In genomic region chr18:39749154-39749553, GRCh38 we compare ENCODE assay signal across 21 cellular contexts.
DNase-seq lines count a peak whose midpoint lies in the region; ATAC-seq and TF ChIP-seq lines count a peak whose summit lies in the region.
"Had no signal": no experiment of that assay in that cellular context is flagged by ENCODE, and none has a peak within 500 bp of the region (broad histone marks: within the 10 kb centered on the region; RNA-seq: fewer than 3 reads in every experiment).

No MANE protein-coding gene starts in this region.

- H3K9ac ChIP-seq in endodermal cell (ENCODE audit: extremely low read depth, low read length, poor library complexity, severe bottlenecking) (no peak overlapping the region), trophoblast cell (ENCODE audit: low read length) (no peak overlapping the region), MM.1S (ENCODE audit: low read length) (no peak overlapping the region)
- H3K9ac ChIP-seq: BLaER1 had no signal

- H3K18ac ChIP-seq in trophoblast cell (ENCODE audit: low read length), result no peak overlapping the region

- H3K36me3 ChIP-seq in endodermal cell (ENCODE audit: control insufficient read depth, insufficient read depth, low read length) (peaks cover 14% of the 10 kb centered on the region), trophoblast cell (ENCODE audit: control insufficient read depth in 1 of 2, insufficient read depth in 2 of 2, low read length in 2 of 2) (peaks cover 3 to 5% of the 10 kb centered on the region in 2 experiments), MM.1S (replicated peaks; ENCODE audit: insufficient read depth, low read length) (no peaks in the 10 kb centered on the region), Caco-2 (ENCODE audit: control insufficient read depth, insufficient read depth, low read length) (no peaks in the 10 kb centered on the region)
- H3K36me3 ChIP-seq: BLaER1 had no signal

- CTCF ChIA-PET in Caco-2 (lab: Charles Lee), result no interaction called here

- no peaks in the 10 kb centered on the region for H4K20me1 ChIP-seq in MM.1S (ENCODE audit: insufficient read depth, low read length)
- H4K20me1 ChIP-seq: BLaER1 had no signal

- peaks cover 17% of the 10 kb centered on the region for H3K9me3 Mint-ChIP-seq in endodermal cell
- no peaks in the 10 kb centered on the region for H3K9me3 Mint-ChIP-seq in Caco-2 (ENCODE audit: unreplicated experiment)

- H4K12ac ChIP-seq in trophoblast cell (ENCODE audit: low read depth, low read length), result no peak overlapping the region

- TF ChIP-seq CTCF in 22Rv1 (IDR thresholded peaks at IDR 0.05) (no peak), endodermal cell (conservative IDR thresholded peaks at IDR 0.05) (no peak), MM.1S (IDR thresholded peaks at IDR 0.05; ENCODE audit: low read length) (no peak), Caco-2 (IDR thresholded peaks at IDR 0.05; ENCODE audit: insufficient read depth in 1 of 2, low read depth in 1 of 2, low read length in 1 of 2, severe bottlenecking in 1 of 2, unreplicated experiment in 1 of 2) (no peak)

- H3K36me3 Mint-ChIP-seq in endodermal cell (ENCODE audit: low read depth) (peaks cover 16% of the 10 kb centered on the region), Caco-2 (ENCODE audit: insufficient read depth, unreplicated experiment) (peaks cover 9% of the 10 kb centered on the region)
- H3K36me3 Mint-ChIP-seq: CD4-positive, alpha-beta memory T cell had no signal

- no peak overlapping the region for H2AFZ ChIP-seq in trophoblast cell (ENCODE audit: insufficient read depth, low read length, poor library complexity)
- no peak overlapping the region for H2AFZ ChIP-seq in MM.1S (ENCODE audit: low read length)

- H3K27me3 Mint-ChIP-seq in endodermal cell (ENCODE audit: insufficient read depth) (no peaks in the 10 kb centered on the region), Caco-2 (ENCODE audit: insufficient read depth, unreplicated experiment) (no peaks in the 10 kb centered on the region)
- H3K27me3 Mint-ChIP-seq: CD4-positive, alpha-beta memory T cell had no signal

- no peak overlapping the region for H2BK120ac ChIP-seq in trophoblast cell (ENCODE audit: insufficient read depth, low read length, poor library complexity)

- no peaks in the 10 kb centered on the region for H3K4me1 Mint-ChIP-seq in endodermal cell
- H3K4me1 Mint-ChIP-seq in Caco-2 (ENCODE audit: low read depth, unreplicated experiment), result no peaks in the 10 kb centered on the region
- H3K4me1 Mint-ChIP-seq: CD14-positive monocyte; CD4-positive, alpha-beta memory T cell had no signal

- no peaks in the 10 kb centered on the region for H3K27me3 ChIP-seq in endodermal cell (ENCODE audit: control insufficient read depth, insufficient read depth, low read length, poor library complexity, severe bottlenecking)
- no peaks in the 10 kb centered on the region for H3K27me3 ChIP-seq in trophoblast cell (ENCODE audit: insufficient read depth, low read length)
- no peaks in the 10 kb centered on the region for H3K27me3 ChIP-seq in MM.1S (replicated peaks; ENCODE audit: insufficient read depth, low read length)
- no peaks in the 10 kb centered on the region for H3K27me3 ChIP-seq in Caco-2 (replicated peaks; ENCODE audit: control insufficient read depth, insufficient read depth, low read length)
- H3K27me3 ChIP-seq: BLaER1 had no signal

- intact Hi-C loops in Caco-2 (cut with micrococcal nuclease; ENCODE audit: unreplicated experiment), result no loop called here

- H2BK5ac ChIP-seq in trophoblast cell (ENCODE audit: low read depth, low read length, poor library complexity), result no peak overlapping the region

- no peak for ATAC-seq in GM18502 (IDR thresholded peaks at IDR 0.05; ENCODE audit: poor library complexity, unreplicated experiment)
- ATAC-seq: HCT116 had no signal

- H3K27ac Mint-ChIP-seq in endodermal cell (no peak overlapping the region), Caco-2 (ENCODE audit: unreplicated experiment) (no peak overlapping the region)
- H3K27ac Mint-ChIP-seq: CD4-positive, alpha-beta memory T cell; HFFc6 had no signal

- H3K14ac ChIP-seq in trophoblast cell (ENCODE audit: low read length), result no peak overlapping the region

- H3F3A ChIP-seq in MM.1S (ENCODE audit: insufficient read depth, low read length), result no peaks in the 10 kb centered on the region

- no peak overlapping the region for H3K4me2 ChIP-seq in trophoblast cell (ENCODE audit: low read length)
- H3K4me2 ChIP-seq in MM.1S (ENCODE audit: low read depth, low read length), result no peak overlapping the region
- H3K4me2 ChIP-seq: BLaER1 had no signal

- H2BK12ac ChIP-seq in trophoblast cell (ENCODE audit: low read length), result no peak overlapping the region

- POLR2A ChIA-PET in Caco-2 (lab: Charles Lee), result no interaction called here

- H3K9me3 ChIP-seq in endodermal cell (ENCODE audit: control insufficient read depth, low read length) (peaks cover 27% of the 10 kb centered on the region), trophoblast cell (ENCODE audit: insufficient read depth, low read depth, low read length) (peaks cover 5% of the 10 kb centered on the region), MM.1S (replicated peaks; ENCODE audit: insufficient read depth, low read length) (no peaks in the 10 kb centered on the region; the same call in none of the 2 replicates), Caco-2 (no peaks in the 10 kb centered on the region)
- H3K9me3 ChIP-seq: BLaER1 had no signal

- H3K23ac ChIP-seq in trophoblast cell (ENCODE audit: low read length), result no peak overlapping the region

- H4K8ac ChIP-seq in trophoblast cell (ENCODE audit: low read depth, low read length), result no peak overlapping the region

- no peak overlapping the region for H3K4me3 Mint-ChIP-seq in endodermal cell
- H3K4me3 Mint-ChIP-seq in Caco-2 (ENCODE audit: unreplicated experiment), result no peak overlapping the region
- H3K4me3 Mint-ChIP-seq: CD14-positive monocyte; CD4-positive, alpha-beta memory T cell; HFFc6 had no signal

- H3K79me2 ChIP-seq in trophoblast cell (ENCODE audit: control insufficient read depth, insufficient read depth, low read length, poor library complexity), result no peaks in the 10 kb centered on the region
- no peaks in the 10 kb centered on the region for H3K79me2 ChIP-seq in MM.1S (ENCODE audit: low read length)

- WGBS in endodermal cell (ENCODE audit: insufficient coverage in 1 of 2, insufficient read length in 1 of 2), 2 experiments, result 93 to 100% methylated on average over 2 of the region's 2 CpGs
- WGBS in trophoblast cell (ENCODE audit: extremely low coverage, insufficient coverage, insufficient read length), result no CpG with 5 or more reads among the region's 2 CpGs

- peak; percentile 33 for DNase-seq in LoVo (ENCODE audit: low spot score)
- DNase-seq in endodermal cell, result no peak
- DNase-seq in trophoblast cell, result peak; percentile 89 to 90
- DNase-seq in SIG-M5 (lab: John Stamatoyannopoulos, UW), result no peak
- DNase-seq in MM.1S, result no peak
- DNase-seq in Caco-2, result no peak
- DNase-seq: 8988T; Calu3; CD4-positive, alpha-beta memory T cell; DMS53; DND-41; GDM1; GOT3; H7; HFFc6 had no signal

- H2AK5ac ChIP-seq in trophoblast cell (ENCODE audit: low read length), result no peak overlapping the region

- H3K79me1 ChIP-seq in trophoblast cell (ENCODE audit: low read length), result no peaks in the 10 kb centered on the region

- no peak overlapping the region for H3K4ac ChIP-seq in trophoblast cell (ENCODE audit: low read depth, low read length)

- no TSS peak for BruUV-seq in Caco-2 (replicated peaks; lab: Mats Ljungman, UMichigan)

- H4K91ac ChIP-seq in trophoblast cell (ENCODE audit: low read depth, low read length), result no peak overlapping the region

- H3K4me1 ChIP-seq in endodermal cell (ENCODE audit: control insufficient read depth, insufficient read depth, low read length) (no peaks in the 10 kb centered on the region), trophoblast cell (ENCODE audit: control insufficient read depth in 1 of 2, insufficient read depth in 2 of 2, low read length in 2 of 2) (peaks cover 0 to 2% of the 10 kb centered on the region in 2 experiments), MM.1S (ENCODE audit: low read length) (no peaks in the 10 kb centered on the region), Caco-2 (no peaks in the 10 kb centered on the region)
- H3K4me1 ChIP-seq: BLaER1 had no signal

- no peaks in the 10 kb centered on the region for H3K9me2 ChIP-seq in MM.1S (replicated peaks; ENCODE audit: insufficient read depth, low read length)

- H3K27ac ChIP-seq in 22Rv1, result peak overlapping the region; percentile 14; the same call in 1 of the 2 replicates
- no peak overlapping the region for H3K27ac ChIP-seq in endodermal cell (ENCODE audit: low read depth, low read length)
- H3K27ac ChIP-seq in trophoblast cell (ENCODE audit: low read depth, low read length), result no peak overlapping the region
- no peak overlapping the region for H3K27ac ChIP-seq in MM.1S (ENCODE audit: low read length)
- H3K27ac ChIP-seq: BLaER1, HL-60 had no signal

- peak overlapping the region; percentile 28 for H3K4me3 ChIP-seq in endodermal cell (ENCODE audit: low read length)
- no peak overlapping the region for H3K4me3 ChIP-seq in trophoblast cell (ENCODE audit: low read depth, low read length)
- H3K4me3 ChIP-seq in MM.1S (ENCODE audit: low read length), result no peak overlapping the region
- no peak overlapping the region for H3K4me3 ChIP-seq in Caco-2 (ENCODE audit: low read depth, low read length)
- H3K4me3 ChIP-seq: BLaER1 had no signal

Comparison
In these comparisons a context has a peak if more than half of its experiments do, and no peak if none do; other contexts are left out.
1. DNase-seq: peak in LoVo (single experiment) and trophoblast cell (2 of 2); none in endodermal cell (single experiment), SIG-M5 (single experiment), MM.1S (single experiment) and Caco-2 (0 of 2).